Comparison of ENCODE assay signal across 13 cellular contexts in the genomic region with DNA sequence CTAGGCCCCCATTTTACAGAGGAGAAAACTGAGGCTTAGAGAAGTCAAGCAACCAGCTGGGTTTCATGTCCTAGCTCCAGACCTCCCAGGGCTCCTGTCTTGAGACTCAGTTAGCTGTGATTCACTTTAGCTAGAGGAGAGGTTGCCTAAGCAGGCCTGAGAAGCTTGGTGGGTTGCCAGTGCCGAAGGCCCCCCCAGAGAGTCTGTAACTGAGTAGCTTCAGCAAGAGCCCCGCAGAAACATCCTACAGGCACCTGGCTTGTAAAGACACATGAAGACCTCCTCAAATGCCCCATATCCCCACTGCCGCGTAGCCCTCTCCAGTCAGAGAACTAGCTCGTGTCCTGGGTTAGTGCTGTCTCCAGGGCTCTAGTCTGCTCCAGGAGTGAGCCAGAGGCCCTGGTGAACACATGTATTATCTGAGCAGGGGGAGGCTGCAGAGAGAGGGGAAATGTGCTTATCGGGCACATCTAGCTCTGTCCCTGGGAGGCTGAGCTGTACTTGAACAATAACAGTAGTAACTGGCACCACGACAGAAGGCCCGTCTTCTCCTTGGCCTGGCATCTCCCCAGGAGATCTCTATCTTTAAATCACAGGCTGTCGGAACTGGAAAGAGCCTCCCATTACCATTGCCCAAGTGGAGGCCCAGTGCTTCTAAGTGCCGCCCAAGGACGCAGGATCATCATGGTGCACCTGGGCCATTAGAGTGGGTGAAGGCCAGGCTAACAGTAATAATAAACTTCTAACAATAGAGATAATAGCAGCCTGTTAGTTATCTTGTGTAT. TPM values are rescaled to one million over a fixed set of nuclear protein-coding genes. Genes with fewer than 3 reads are reported as not detected.
DNase-seq lines count a peak whose midpoint lies in the region; ATAC-seq and TF ChIP-seq lines count a peak whose summit lies in the region.
"Had no signal": no experiment of that assay in that cellular context is flagged by ENCODE, and none has a peak within 500 bp of the region (broad histone marks: within the 10 kb centered on the region; RNA-seq: fewer than 3 reads in every experiment).

No MANE protein-coding gene starts in this region.

- H3K4me3 ChIP-seq in HL-60 (replicated peaks; ENCODE audit: insufficient read depth, low read length) = no peak overlapping the region
- no peak overlapping the region for H3K4me3 ChIP-seq in ascending aorta
- H3K4me3 ChIP-seq: SJCRH30 had no signal

- H3K36me3 ChIP-seq in ascending aorta = no peaks in the 10 kb centered on the region
- H3K36me3 ChIP-seq: SJCRH30 had no signal

- ATAC-seq in left cardiac atrium (peak; percentile 8 to 34), GM21360 (IDR thresholded peaks at IDR 0.05; ENCODE audit: unreplicated experiment) (no peak), HG02885 (IDR thresholded peaks at IDR 0.05; ENCODE audit: poor library complexity, unreplicated experiment) (no peak)
- ATAC-seq: HCT116 had no signal

- peak overlapping the region; percentile 40; the same call in 1 of the 2 replicates for H3K27ac ChIP-seq in HL-60 (replicated peaks)
- H3K27ac ChIP-seq in ascending aorta = peak overlapping the region; percentile 0 to 24
- H3K27ac ChIP-seq: SJCRH30 had no signal

- DNase-seq in HL-60 (ENCODE audit: low read depth in 1 of 2, low spot score in 1 of 2) = no peak
- no peak for DNase-seq in ascending aorta (ENCODE audit: low spot score in 2 of 2)
- DNase-seq in left cardiac atrium = peak; percentile 72
- peak; percentile 66 for DNase-seq in stromal cell of bone marrow (ENCODE audit: low read depth)
- DNase-seq in DMS153 (lab: John Stamatoyannopoulos, UW) = no peak
- no peak for DNase-seq in NCI-H128 (lab: John Stamatoyannopoulos, UW; ENCODE audit: unreplicated experiment)
- DNase-seq: activated CD8-positive, alpha-beta memory T cell treated with anti-CD3 and anti-CD28 coated beads for 24 hours; amniotic stem cell; DMS53; SJCRH30 had no signal

- intact Hi-C loops in ascending aorta (cut with DNase I) = no loop called here
- intact Hi-C loops in left cardiac atrium (cut with DNase I) = no loop called here

- H3K27me3 ChIP-seq in HL-60 (ENCODE audit: insufficient read depth, poor library complexity, severe bottlenecking) = no peaks in the 10 kb centered on the region
- H3K27me3 ChIP-seq in ascending aorta = no peaks in the 10 kb centered on the region
- H3K27me3 ChIP-seq: SJCRH30 had no signal

- peaks cover 12 to 29% of the 10 kb centered on the region in 2 donors for H3K4me1 ChIP-seq in ascending aorta
- H3K4me1 ChIP-seq: SJCRH30 had no signal

- no peaks in the 10 kb centered on the region for H3K9me3 ChIP-seq in ascending aorta
- H3K9me3 ChIP-seq: SJCRH30 had no signal

- no peak for TF ChIP-seq CTCF in HL-60 (IDR thresholded peaks at IDR 0.05; ENCODE audit: insufficient read depth, low read length)
- no peak for TF ChIP-seq CTCF in ascending aorta (IDR thresholded peaks at IDR 0.05)

RNA-seq across cellular contexts. Expression of gene UNC5B, which starts 28.9 kb away (rescaled TPM):
- total RNA-seq in ascending aorta (42.4 TPM), left cardiac atrium (10 to 100 TPM; 12.4 to 17.7 TPM)

Comparison
In these comparisons a context has a peak if more than half of its experiments do, and no peak if none do; other contexts are left out.
1. DNase-seq: peak in left cardiac atrium (single experiment) and stromal cell of bone marrow (single experiment); none in HL-60 (0 of 2), ascending aorta (0 of 2), DMS153 (single experiment) and NCI-H128 (single experiment).
2. ATAC-seq: peak in left cardiac atrium (2 of 2); none in GM21360 (single experiment) and HG02885 (single experiment).